ENCODE assay signal across 27 cellular contexts in genomic region chr1:9155879-9156278, GRCh38. TPM values are rescaled to one million over a fixed set of nuclear protein-coding genes. Genes with fewer than 3 reads are reported as not detected.
DNase-seq lines count a peak whose midpoint lies in the region; ATAC-seq, FAIRE-seq and TF ChIP-seq lines count a peak whose summit lies in the region.
"Had no signal": no experiment of that assay in that cellular context is flagged by ENCODE, and none has a peak within 500 bp of the region (broad histone marks: within the 10 kb centered on the region; RNA-seq: fewer than 3 reads in every experiment).

No MANE protein-coding gene starts in this region.

- DNase-seq in HepG2 (ENCODE audit: low spot score) (no peak), right lobe of liver (no peak), IMR-90 (no peak), osteoblast (ENCODE audit: insufficient read length, low spot score, missing footprints) (peak; percentile 13), nephron progenitor cell (no peak), NOMO-1 treated with dmso at 0.1 percent for 144 hours (lab: John Stamatoyannopoulos, UW; ENCODE audit: unreplicated experiment) (no peak), NOMO-1 (lab: John Stamatoyannopoulos, UW; ENCODE audit: unreplicated experiment in 2 of 2) (no peak)
- DNase-seq: ACHN; BE2C; C1 segment of cervical spinal cord; CD4-positive, alpha-beta memory T cell; CD4-positive, CD25-positive, alpha-beta regulatory T cell; CD8-positive, alpha-beta memory T cell; COR-L47; DMS 273 treated with DMSO at 0.1 percent for 48 hours; DMS153; DMS53; DMS79; DND-41; EL; GDM1 had no signal

- no peaks in the 10 kb centered on the region for H3K9me3 Mint-ChIP-seq in nephron progenitor cell
- H3K9me3 Mint-ChIP-seq: CD4-positive, alpha-beta memory T cell; CD4-positive, CD25-positive, alpha-beta regulatory T cell; CD8-positive, alpha-beta memory T cell had no signal

- H4K5ac ChIP-seq in IMR-90 (ENCODE audit: low read depth, low read length): no peak overlapping the region

- H2AFZ ChIP-seq in HepG2 (ENCODE audit: low read length): no peak overlapping the region
- H2AFZ ChIP-seq in IMR-90 (replicated peaks; ENCODE audit: low read length, poor library complexity): no peak overlapping the region
- H2AFZ ChIP-seq in osteoblast (ENCODE audit: low read length): no peak overlapping the region

- TF ChIP-seq RAD21 in HepG2 (CRISPR knock-in tag; IDR thresholded peaks at IDR 0.05) (no peak), IMR-90 (IDR thresholded peaks at IDR 0.05; ENCODE audit: low read length) (no peak)

- BruUV-seq in HepG2 (replicated peaks; lab: Mats Ljungman, UMichigan) (no TSS peak), IMR-90 (replicated peaks; lab: Mats Ljungman, UMichigan) (no TSS peak)

- H3K9ac ChIP-seq in HepG2 (ENCODE audit: insufficient read depth, low read depth, low read length) (no peak overlapping the region), IMR-90 (ENCODE audit: low read depth, low read length) (no peak overlapping the region)
- H3K9ac ChIP-seq: BLaER1 had no signal

- ATAC-seq in HepG2 (no peak), right lobe of liver (no peak), IMR-90 (ENCODE audit: low read depth) (no peak)
- ATAC-seq: GM12878 had no signal

- WGBS in HepG2 (ENCODE audit: low lambda C conversion rate): 88% methylated on average over 1 of the region's 1 CpG
- WGBS in right lobe of liver (ENCODE audit: insufficient coverage, low coverage, low lambda C conversion rate, missing lambda C conversion rate): 40% methylated on average over 1 of the region's 1 CpG
- no CpG with 5 or more reads among the region's 1 CpG for WGBS in IMR-90 (ENCODE audit: extremely low coverage in 2 of 2, insufficient read length in 1 of 2), 2 experiments

- H4K8ac ChIP-seq in IMR-90 (ENCODE audit: low read depth in 2 of 2, low read length in 2 of 2): no peak overlapping the region

- H3K9me3 ChIP-seq in HepG2 (ENCODE audit: low read length) (no peaks in the 10 kb centered on the region), right lobe of liver (no peaks in the 10 kb centered on the region), IMR-90 (ENCODE audit: control insufficient read depth, insufficient read depth, low read length) (no peaks in the 10 kb centered on the region), osteoblast (ENCODE audit: low read depth, low read length) (no peaks in the 10 kb centered on the region)
- H3K9me3 ChIP-seq: BE2C, BLaER1 had no signal

- no peak overlapping the region for H3K4me3 Mint-ChIP-seq in nephron progenitor cell
- H3K4me3 Mint-ChIP-seq: CD14-positive monocyte; CD4-positive, alpha-beta memory T cell; CD4-positive, CD25-positive, alpha-beta regulatory T cell; CD8-positive, alpha-beta memory T cell had no signal

- H3K27ac Mint-ChIP-seq in nephron progenitor cell: no peak overlapping the region
- H3K27ac Mint-ChIP-seq: CD14-positive monocyte; CD4-positive, alpha-beta memory T cell; CD8-positive, alpha-beta memory T cell had no signal

- no peak overlapping the region for H3K4me3 ChIP-seq in HepG2 (replicated peaks in 1 of 3; ENCODE audit: insufficient read depth in 1 of 3, low read depth in 2 of 3, low read length in 3 of 3)
- H3K4me3 ChIP-seq in right lobe of liver: no peak overlapping the region
- H3K4me3 ChIP-seq in IMR-90 (ENCODE audit: insufficient read depth, low read depth, low read length): no peak overlapping the region
- no peak overlapping the region for H3K4me3 ChIP-seq in osteoblast (ENCODE audit: insufficient read depth, low read length)
- H3K4me3 ChIP-seq: BLaER1, GM12878 had no signal

- no peak overlapping the region for H2BK5ac ChIP-seq in IMR-90 (ENCODE audit: low read depth, low read length, poor library complexity, severe bottlenecking)

- H3K36me3 ChIP-seq in HepG2 (replicated peaks in 1 of 2; ENCODE audit: control insufficient read depth in 1 of 2, insufficient read depth in 2 of 2, low read length in 2 of 2) (peaks cover 25 to 58% of the 10 kb centered on the region in 2 experiments; a peak in 4 of 5 replicates), right lobe of liver (no peaks in the 10 kb centered on the region), IMR-90 (ENCODE audit: control insufficient read depth, insufficient read depth, low read length) (peaks cover 26% of the 10 kb centered on the region), osteoblast (ENCODE audit: insufficient read depth, low read length) (peaks cover 59% of the 10 kb centered on the region)
- H3K36me3 ChIP-seq: BE2C, BLaER1 had no signal

- CTCF ChIA-PET in HepG2 (lab: Yijun Ruan, JAX; ENCODE audit: low intra/inter-chr PET ratio, low total read pairs) (no interaction called here), IMR-90 (lab: Yijun Ruan, JAX) (interaction anchor here (1.1 kb wide), 1 partner anchor 51 kb away, joined by 3 read pairs; no protein-coding TSS in a partner anchor)

- H4K91ac ChIP-seq in IMR-90 (ENCODE audit: insufficient read depth, low read depth, low read length): no peak overlapping the region

- H3K9me1 ChIP-seq in IMR-90 (ENCODE audit: insufficient read depth, low read length): peaks cover 15% of the 10 kb centered on the region

- TF ChIP-seq EP300 in HepG2 (IDR thresholded peaks at IDR 0.05; ENCODE audit: low read depth in 2 of 2, low read length in 2 of 2) (no peak), HepG2 (CRISPR knock-in tag; IDR thresholded peaks at IDR 0.05; ENCODE audit: borderline replicate concordance) (no peak)

- H3K23ac ChIP-seq in IMR-90 (ENCODE audit: low read depth, low read length): no peak overlapping the region

- peaks cover 76% of the 10 kb centered on the region for H4K20me1 ChIP-seq in HepG2 (ENCODE audit: insufficient read depth, low read length)
- H4K20me1 ChIP-seq in IMR-90 (ENCODE audit: insufficient read depth, low read length): peaks cover 85% of the 10 kb centered on the region
- peaks cover 53% of the 10 kb centered on the region for H4K20me1 ChIP-seq in osteoblast (ENCODE audit: insufficient read depth, low read length)

- H3K79me2 ChIP-seq in HepG2 (ENCODE audit: insufficient read depth, low read length): peaks cover 80% of the 10 kb centered on the region
- peaks cover 94% of the 10 kb centered on the region for H3K79me2 ChIP-seq in osteoblast (ENCODE audit: insufficient read depth, low read length)

- H3K27me3 ChIP-seq in HepG2 (ENCODE audit: control insufficient read depth in 1 of 2, insufficient read depth in 2 of 2, low read length in 2 of 2) (no peaks in the 10 kb centered on the region), right lobe of liver (no peaks in the 10 kb centered on the region), IMR-90 (ENCODE audit: control insufficient read depth, insufficient read depth, low read length) (no peaks in the 10 kb centered on the region), osteoblast (ENCODE audit: insufficient read depth, low read length) (no peaks in the 10 kb centered on the region)
- H3K27me3 ChIP-seq: BE2C, BLaER1 had no signal

- POLR2A ChIA-PET in HepG2 (lab: Yijun Ruan, JAX): no interaction called here
- POLR2A ChIA-PET in IMR-90 (lab: Charles Lee; ENCODE audit: unreplicated experiment): no interaction called here

- TF ChIP-seq CTCF in HepG2 (CRISPR knock-in tag; IDR thresholded peaks at IDR 0.05): no peak
- TF ChIP-seq CTCF in right lobe of liver (IDR thresholded peaks at IDR 0.05): no peak
- TF ChIP-seq CTCF in IMR-90 (conservative IDR thresholded peaks at IDR 0.05; ENCODE audit: low read depth, low read length): no peak
- no peak for TF ChIP-seq CTCF in osteoblast (IDR thresholded peaks at IDR 0.05; ENCODE audit: extremely low read depth, low read depth, low read length)
- no peak for TF ChIP-seq CTCF in nephron progenitor cell (IDR thresholded peaks at IDR 0.05)

- intact Hi-C loops in HepG2 (cut with micrococcal nuclease; ENCODE audit: unreplicated experiment) (no loop called here), right lobe of liver (cut with DNase I) (no loop called here), IMR-90 (cut with micrococcal nuclease) (no loop called here)

- H2BK120ac ChIP-seq in IMR-90 (ENCODE audit: low read depth, low read length): no peak overlapping the region

- H3K4me2 ChIP-seq in HepG2 (ENCODE audit: low read depth, low read length): no peak overlapping the region
- H3K4me2 ChIP-seq in IMR-90 (ENCODE audit: low read depth, low read length): no peak overlapping the region
- H3K4me2 ChIP-seq in osteoblast (ENCODE audit: insufficient read depth, low read length): no peak overlapping the region
- H3K4me2 ChIP-seq: BLaER1 had no signal

- peaks cover 3% of the 10 kb centered on the region for H3K36me3 Mint-ChIP-seq in nephron progenitor cell (ENCODE audit: low read depth)
- H3K36me3 Mint-ChIP-seq: CD14-positive monocyte; CD4-positive, alpha-beta memory T cell; CD4-positive, CD25-positive, alpha-beta regulatory T cell had no signal

- peaks cover 7% of the 10 kb centered on the region for H3K27me3 Mint-ChIP-seq in nephron progenitor cell (ENCODE audit: low read depth, poor library complexity)
- H3K27me3 Mint-ChIP-seq: CD4-positive, alpha-beta memory T cell; CD4-positive, CD25-positive, alpha-beta regulatory T cell had no signal

- H2BK20ac ChIP-seq in IMR-90 (ENCODE audit: low read depth, low read length): no peak overlapping the region

- peaks cover 36% of the 10 kb centered on the region for H3K4me1 Mint-ChIP-seq in nephron progenitor cell
- H3K4me1 Mint-ChIP-seq: CD14-positive monocyte; CD4-positive, alpha-beta memory T cell; CD4-positive, CD25-positive, alpha-beta regulatory T cell; CD8-positive, alpha-beta memory T cell had no signal

- no peak overlapping the region for H3K27ac ChIP-seq in HepG2 (ENCODE audit: extremely low read length, insufficient read depth, low read length)
- H3K27ac ChIP-seq in right lobe of liver: no peak overlapping the region
- no peak overlapping the region for H3K27ac ChIP-seq in IMR-90 (ENCODE audit: insufficient read depth, low read length)
- H3K27ac ChIP-seq in osteoblast (ENCODE audit: low read depth, low read length): no peak overlapping the region
- H3K27ac ChIP-seq: 22Rv1, BLaER1 had no signal

- FAIRE-seq in HepG2 (lab: Jason Lieb, UNC): no peak
- FAIRE-seq: GM12878, GM12892, GM18507 had no signal

- no peak overlapping the region for H3K18ac ChIP-seq in IMR-90 (ENCODE audit: low read depth, low read length)

- TF ChIP-seq POLR2A in HepG2 (IDR thresholded peaks at IDR 0.05; ENCODE audit: insufficient read depth in 1 of 2, low read depth in 2 of 2, low read length in 2 of 2) (no peak), right lobe of liver (IDR thresholded peaks at IDR 0.05) (no peak), IMR-90 (IDR thresholded peaks at IDR 0.05; ENCODE audit: low read depth, low read length) (no peak)

- dilution Hi-C loops in IMR-90 (cut with HindIII; ENCODE audit: low sequenced_read_pairs, unreplicated experiment): no loop called here

- H3K56ac ChIP-seq in IMR-90 (ENCODE audit: extremely low read depth, insufficient read depth, low read length): no peak overlapping the region

- peaks cover 18% of the 10 kb centered on the region for H3K4me1 ChIP-seq in HepG2 (ENCODE audit: insufficient read depth, low read length)
- peaks cover 0 to 6% (median 0%) of the 10 kb centered on the region in 4 donors for H3K4me1 ChIP-seq in right lobe of liver
- H3K4me1 ChIP-seq in IMR-90 (ENCODE audit: control insufficient read depth, insufficient read depth, low read length): peaks cover 6% of the 10 kb centered on the region; the same call in 1 of the 2 replicates
- H3K4me1 ChIP-seq in osteoblast (ENCODE audit: insufficient read depth, low read length): peaks cover 8% of the 10 kb centered on the region
- H3K4me1 ChIP-seq: BE2C had no signal

- in situ Hi-C loops in HepG2 (cut with HindIII; ENCODE audit: extremely low pct_ligation_motif_present, low pct_unique_long_range_greater_than_20kb) (no loop called here), IMR-90 (cut with MboI; ENCODE audit: low sequenced_read_pairs) (no loop called here)

- H2AK5ac ChIP-seq in IMR-90 (ENCODE audit: low read depth, low read length): no peak overlapping the region

- H3K14ac ChIP-seq in IMR-90 (replicated peaks; ENCODE audit: low read depth, low read length): no peak overlapping the region

- no peak overlapping the region for H2BK15ac ChIP-seq in IMR-90 (ENCODE audit: low read depth, low read length)

- H3K79me1 ChIP-seq in IMR-90 (ENCODE audit: low read depth in 1 of 2, low read length in 2 of 2): peaks cover 20 to 91% of the 10 kb centered on the region in 2 experiments

- H3K4ac ChIP-seq in IMR-90 (ENCODE audit: low read depth, low read length): no peak overlapping the region

- no peak overlapping the region for H2AK9ac ChIP-seq in IMR-90 (replicated peaks; ENCODE audit: low read depth, low read length, poor library complexity)

RNA-seq across cellular contexts. Expression of gene GPR157, which starts 27.0 kb away (rescaled TPM):
- 8.4 and 10.1 TPM in 2 replicates for total RNA-seq in HepG2 (2016; rRNA removed; fragmentation: Illumina TruSeq; extraction: Trizol)
- total RNA-seq in HepG2 (2016; cell fraction: cytosol; rRNA removed; fragmentation: Illumina TruSeq; extraction: Trizol; ENCODE audit: low read depth): 4.0 and 7.1 TPM in 2 replicates
- 10.7 and 12.8 TPM in 2 replicates for total RNA-seq in HepG2 (2016; cell fraction: insoluble cytoplasmic fraction; rRNA removed; fragmentation: Illumina TruSeq; extraction: Trizol)
- total RNA-seq in HepG2 (2016; cell fraction: membrane; rRNA removed; fragmentation: Illumina TruSeq; extraction: Trizol): 13.0 and 14.9 TPM in 2 replicates
- 7.1 and 10.0 TPM in 2 replicates for total RNA-seq in HepG2 (2016; cell fraction: nucleus; rRNA removed; fragmentation: Illumina TruSeq; extraction: Trizol)
- polyA plus RNA-seq in HepG2 (2011; rRNA removed): 19.2 and 23.3 TPM in 2 replicates
- 14.2 and 15.0 TPM in 2 replicates for polyA plus RNA-seq in HepG2 (2011; cell fraction: cytosol; rRNA removed)
- polyA plus RNA-seq in HepG2 (2011; cell fraction: nucleus; rRNA removed): 29.1 and 30.4 TPM in 2 replicates
- polyA plus RNA-seq in HepG2 (2012): 25.2 and 25.3 TPM in 2 replicates
- 1.7 and 2.0 TPM in 2 replicates for polyA plus RNA-seq in HepG2 (2016; cell fraction: cytosol; fragmentation: Illumina TruSeq; extraction: Trizol; ENCODE audit: low read depth)
- 4.3 and 5.8 TPM in 2 replicates for polyA plus RNA-seq in HepG2 (2016; cell fraction: insoluble cytoplasmic fraction; fragmentation: Illumina TruSeq; extraction: Trizol; ENCODE audit: low read depth)
- 3.8 and 6.3 TPM in 2 replicates for polyA plus RNA-seq in HepG2 (2016; cell fraction: membrane; fragmentation: Illumina TruSeq; extraction: Trizol; ENCODE audit: low read depth)
- 8.1 and 9.9 TPM in 2 replicates for polyA plus RNA-seq in HepG2 (2016; cell fraction: nucleus; fragmentation: Illumina TruSeq; extraction: Trizol; ENCODE audit: insufficient read depth, low read depth)
- 23.1 and 157 TPM in 2 replicates for polyA minus RNA-seq in HepG2 (2011; rRNA and poly(A)+ RNA removed; ENCODE audit: low replicate concordance)
- 37.5 and 50.2 TPM in 2 replicates for polyA minus RNA-seq in HepG2 (2011; cell fraction: cytosol; rRNA and poly(A)+ RNA removed)
- polyA minus RNA-seq in HepG2 (2011; cell fraction: nucleus; rRNA and poly(A)+ RNA removed): 18.6 and 22.3 TPM in 2 replicates
- 10 to 100 TPM in 1 of 6 experiments, 1 to 10 TPM in 5; 5.6 to 12.5 (median 7.0) TPM for total RNA-seq in right lobe of liver
- 2.2 and 2.7 TPM in 2 replicates for total RNA-seq in IMR-90 (2012; rRNA removed)
- polyA plus RNA-seq in IMR-90 (2012; rRNA removed): 1.7 and 1.8 TPM in 2 replicates
- 1.4 TPM in 2 replicates for polyA plus RNA-seq in IMR-90 (2012; cell fraction: cytosol; rRNA removed)
- 2.8 and 3.5 TPM in 2 replicates for polyA plus RNA-seq in IMR-90 (2012; cell fraction: nucleus; rRNA removed; ENCODE audit: low replicate concordance)
- 3.2 and 5.4 TPM in 2 replicates for total RNA-seq in osteoblast
